ENCODE assay signal across 11 cellular contexts in the genomic region with DNA sequence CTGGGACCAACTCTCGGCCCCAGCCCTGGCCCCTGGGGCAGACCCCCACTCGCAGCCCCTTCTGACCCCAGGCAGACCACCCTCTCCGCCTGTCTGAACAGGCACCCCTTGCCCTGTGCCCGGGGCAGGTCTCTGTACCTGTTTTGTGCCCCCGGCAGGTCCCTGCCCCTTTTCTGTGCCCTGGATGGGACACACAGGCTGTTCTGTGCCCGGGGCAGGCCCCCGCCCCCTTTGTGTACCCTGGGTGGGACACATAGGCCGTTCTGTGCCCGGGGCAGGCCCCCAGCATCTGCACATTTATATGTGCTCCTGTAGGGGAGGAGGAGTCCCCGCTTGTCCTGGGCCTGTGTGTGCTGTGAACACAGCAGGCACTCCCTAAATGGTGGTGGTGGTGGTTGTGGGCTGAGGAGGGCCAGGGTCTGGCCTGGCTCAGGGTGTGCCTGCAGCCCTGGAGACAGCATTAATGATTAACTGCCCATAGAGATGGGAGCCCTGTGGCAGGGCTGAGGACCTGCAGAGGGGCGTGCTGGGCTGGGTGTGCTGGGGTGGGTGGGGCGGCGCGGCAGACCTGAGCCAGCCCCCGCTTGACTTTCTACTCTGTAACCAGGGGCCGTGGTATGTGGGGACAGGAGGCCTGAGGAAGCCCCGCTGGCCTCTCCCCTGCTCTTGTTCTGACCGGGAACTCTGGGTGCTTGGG. TPM values are rescaled to one million over a fixed set of nuclear protein-coding genes. Genes with fewer than 3 reads are reported as not detected.
DNase-seq lines count a peak whose midpoint lies in the region; FAIRE-seq and TF ChIP-seq lines count a peak whose summit lies in the region.
"Had no signal": no experiment of that assay in that cellular context is flagged by ENCODE, and none has a peak within 500 bp of the region (broad histone marks: within the 10 kb centered on the region; RNA-seq: fewer than 3 reads in every experiment).

No MANE protein-coding gene starts in this region.

- H3K9me2 ChIP-seq in Loucy (replicated peaks; ENCODE audit: low read depth, low read length) = no peaks in the 10 kb centered on the region

- no peak for TF ChIP-seq CTCF in Loucy (conservative IDR thresholded peaks at IDR 0.05; ENCODE audit: low read length)
- TF ChIP-seq CTCF in keratinocyte (optimal IDR thresholded peaks at IDR 0.05 in 1 of 3, IDR thresholded peaks at IDR 0.05 in 1 of 3, conservative IDR thresholded peaks at IDR 0.05 in 1 of 3; ENCODE audit: extremely low read depth in 1 of 3, insufficient read depth in 2 of 3, low read length in 3 of 3) = no peak
- TF ChIP-seq CTCF in lower leg skin (IDR thresholded peaks at IDR 0.05) = no peak

- H3K9me3 ChIP-seq in Loucy (ENCODE audit: insufficient read depth, low read depth, low read length) (no peaks in the 10 kb centered on the region), keratinocyte (ENCODE audit: control insufficient read depth, low read depth, low read length) (no peaks in the 10 kb centered on the region)
- H3K9me3 ChIP-seq: lower lobe of right lung had no signal

- H3K9me1 ChIP-seq in keratinocyte (ENCODE audit: control insufficient read depth, extremely low read depth, insufficient read depth, low read length) = peaks cover 7% of the 10 kb centered on the region

- H3K9ac ChIP-seq in Loucy (ENCODE audit: low read depth, low read length, poor library complexity, severe bottlenecking) (peak overlapping the region; percentile 84), keratinocyte (ENCODE audit: control insufficient read depth, extremely low read depth, insufficient read depth, low read length) (no peak overlapping the region)

- H3K4me3 ChIP-seq in Loucy (ENCODE audit: low read length, poor library complexity, severe bottlenecking) (peak overlapping the region; percentile 77), keratinocyte (ENCODE audit: control insufficient read depth in 2 of 3, extremely low read depth in 1 of 3, insufficient read depth in 2 of 3, low read depth in 1 of 3, low read length in 3 of 3) (no peak overlapping the region), lower leg skin (ENCODE audit: low read depth, poor library complexity, severe bottlenecking) (no peak overlapping the region)
- H3K4me3 ChIP-seq: lower lobe of right lung had no signal

- H3K27ac ChIP-seq in keratinocyte (ENCODE audit: control insufficient read depth, insufficient read depth, low read length) = no peak overlapping the region
- H3K27ac ChIP-seq: lower lobe of right lung had no signal

- intact Hi-C loops in lower leg skin (cut with DNase I; ENCODE audit: low total_unique reads) = no loop called here

- H3F3A ChIP-seq in Loucy (ENCODE audit: low read depth) = peaks cover 3% of the 10 kb centered on the region; the same call in 1 of the 2 replicates

- dilution Hi-C loops in keratinocyte (cut with MboI; ENCODE audit: extremely low pct_ligation_motif_present, low sequenced_read_pairs) = no loop called here

- H3K27me3 ChIP-seq in Loucy (ENCODE audit: insufficient read depth, low read length, poor library complexity, severe bottlenecking) (no peaks in the 10 kb centered on the region), keratinocyte (ENCODE audit: control insufficient read depth, extremely low read depth, insufficient read depth, low read length) (peaks cover 4% of the 10 kb centered on the region)

- H4K20me1 ChIP-seq in Loucy (ENCODE audit: insufficient read depth, low read length, poor library complexity, severe bottlenecking) = peaks cover 73% of the 10 kb centered on the region
- H4K20me1 ChIP-seq in keratinocyte (ENCODE audit: control insufficient read depth, extremely low read depth, insufficient read depth, low read length) = peaks cover 51% of the 10 kb centered on the region

- peak; percentile 28 to 69 for DNase-seq in NCI-H526 (lab: John Stamatoyannopoulos, UW)
- DNase-seq in NCI-H526 treated with DMSO at 0.1 percent for 48 hours (lab: John Stamatoyannopoulos, UW) = no peak
- no peak for DNase-seq in keratinocyte (ENCODE audit: low read depth, low spot score)
- DNase-seq in renal cortical epithelial cell (ENCODE audit: low read depth) = peak; percentile 35
- no peak for DNase-seq in lower leg skin (ENCODE audit: low spot score in 2 of 2)
- no peak for DNase-seq in stimulated activated CD4-positive, alpha-beta T cell treated with anti-CD3 and anti-CD28 coated beads, Interleukin-4, amount 100 ng/mL, for 4 hours
- no peak for DNase-seq in kidney glomerular epithelial cell (lab: John Stamatoyannopoulos, UW)
- DNase-seq: lower lobe of right lung, NCI-H2171 treated with DMSO at 0.1 percent for 48 hours, retina had no signal

- H3K4me1 ChIP-seq in Loucy (ENCODE audit: insufficient read depth, low read length, poor library complexity, severe bottlenecking) (peaks cover 45% of the 10 kb centered on the region), keratinocyte (ENCODE audit: control insufficient read depth, extremely low read depth, insufficient read depth, low read length) (peaks cover 33% of the 10 kb centered on the region)

- H2AFZ ChIP-seq in Loucy (ENCODE audit: low read length) = no peak overlapping the region
- H2AFZ ChIP-seq in keratinocyte (ENCODE audit: control insufficient read depth, low read length) = no peak overlapping the region

- peak overlapping the region; percentile 99 for H3K4me2 ChIP-seq in Loucy (ENCODE audit: low read depth, low read length, poor library complexity, severe bottlenecking)
- H3K4me2 ChIP-seq in keratinocyte (ENCODE audit: control insufficient read depth, extremely low read depth, insufficient read depth, low read depth, low read length) = peak overlapping the region; percentile 37

- H3K79me2 ChIP-seq in Loucy (ENCODE audit: insufficient read depth, low read length) (peaks cover 81% of the 10 kb centered on the region), keratinocyte (ENCODE audit: control insufficient read depth, insufficient read depth, low read length) (peaks cover 75% of the 10 kb centered on the region)

- H3K36me3 ChIP-seq in Loucy (ENCODE audit: insufficient read depth, low read length) (no peaks in the 10 kb centered on the region), keratinocyte (ENCODE audit: control insufficient read depth in 2 of 2, extremely low read depth in 1 of 2, insufficient read depth in 2 of 2, low read length in 2 of 2) (no peaks in the 10 kb centered on the region)

- no peak for FAIRE-seq in keratinocyte (lab: Jason Lieb, UNC)

- WGBS in lower leg skin, 2 donors = 56 to 68% methylated on average over 12 to 18 of the region's 18 CpGs

- TF ChIP-seq POLR2A in lower leg skin (IDR thresholded peaks at IDR 0.05) = no peak

RNA-seq across cellular contexts. Expression of gene FBRSL1, which starts 3.7 kb away (rescaled TPM):
- 0.89 to 3.7 TPM (median 2.2 TPM) in 3 replicates for polyA plus RNA-seq in keratinocyte
- polyA plus RNA-seq in keratinocyte (2011; ENCODE audit: low read depth) = 5.8 TPM
- polyA plus RNA-seq in keratinocyte (2011; cell fraction: cytosol; rRNA removed) = 2.1 and 6.2 TPM in 2 replicates
- polyA plus RNA-seq in keratinocyte (2011; cell fraction: nucleus; rRNA removed) = 15.4 and 18.2 TPM in 2 replicates
- polyA plus RNA-seq in keratinocyte (2012; ENCODE audit: low replicate concordance) = 18.4 and 36.3 TPM in 2 replicates
- 1.0 to 8.6 TPM (median 1.3 TPM) in 3 replicates for polyA minus RNA-seq in keratinocyte
- polyA minus RNA-seq in keratinocyte (2011; cell fraction: cytosol; rRNA and poly(A)+ RNA removed) = 13.8 TPM
- 11.8 and 14.3 TPM in 2 replicates for polyA minus RNA-seq in keratinocyte (2011; cell fraction: nucleus; rRNA and poly(A)+ RNA removed)
- total RNA-seq in renal cortical epithelial cell (2.6 and 10.6 TPM in 2 replicates), lower leg skin (100 to 1,000 TPM in 1 of 4 donors, 10 to 100 TPM in 3; 15.5 to 250 (median 19.6) TPM)

Comparison
In these comparisons a context has a peak if more than half of its experiments do, and no peak if none do; other contexts are left out.
1. DNase-seq: peak in NCI-H526 (2 of 2) and renal cortical epithelial cell (single experiment); none in NCI-H526 treated with DMSO at 0.1 percent for 48 hours (single experiment), keratinocyte (single experiment), lower leg skin (0 of 2), stimulated activated CD4-positive, alpha-beta T cell treated with anti-CD3 and anti-CD28 coated beads, Interleukin-4, amount 100 ng/mL, for 4 hours (0 of 2) and kidney glomerular epithelial cell (single experiment).